In the genomic region with DNA sequence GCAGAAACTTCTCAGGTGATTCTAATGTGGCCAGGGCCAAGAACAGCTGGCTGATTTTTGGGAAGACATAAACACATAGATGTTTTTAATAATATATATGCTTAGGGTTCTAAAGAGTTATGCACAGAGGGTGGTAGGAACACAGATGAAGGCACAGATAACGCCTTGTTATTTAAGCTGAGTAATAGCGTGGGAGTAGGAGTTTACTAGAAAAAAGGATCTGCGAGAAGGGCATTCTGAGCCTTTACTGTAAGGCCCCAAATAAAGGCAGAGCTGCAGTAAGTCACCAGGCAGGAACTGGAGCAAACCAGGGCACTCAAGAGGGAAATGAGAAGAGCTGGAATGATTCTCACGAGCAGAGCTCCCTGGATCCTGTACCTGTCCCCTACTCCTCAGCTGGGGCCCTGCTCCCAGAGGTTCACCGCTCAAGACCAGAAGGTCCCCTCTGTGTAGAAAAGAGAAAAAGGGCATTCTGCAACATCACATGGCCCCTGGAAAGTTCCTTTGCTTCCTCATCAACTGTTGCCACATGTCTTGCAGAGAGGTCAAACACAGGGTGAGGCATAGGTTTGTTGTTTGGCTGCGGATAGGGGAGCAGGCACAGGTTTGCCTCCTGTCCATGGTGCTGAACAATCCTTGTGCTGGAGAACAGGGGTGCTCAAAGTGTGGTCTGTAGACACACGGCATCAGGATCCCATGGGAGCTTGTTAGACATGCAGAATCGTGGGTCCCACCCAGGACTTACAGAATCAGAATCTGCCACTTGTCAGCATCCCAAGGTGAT, we compare ENCODE assay signal across 16 cellular contexts.
DNase-seq lines count a peak whose midpoint lies in the region; ATAC-seq and TF ChIP-seq lines count a peak whose summit lies in the region.
"Had no signal": no experiment of that assay in that cellular context is flagged by ENCODE, and none has a peak within 500 bp of the region (broad histone marks: within the 10 kb centered on the region; RNA-seq: fewer than 3 reads in every experiment).

No MANE protein-coding gene starts in this region.

- H3K27ac Mint-ChIP-seq in neural progenitor cell: no peak overlapping the region
- H3K27ac Mint-ChIP-seq: activated T-helper 2 cell treated with anti-CD3 and anti-CD28 coated beads, Interferon-gamma antibody, Interleukin-2, Interleukin-4, amounts not matched to agents 10 μg/mL and 5 μg/mL and 100 μg/mL, durations not matched to agents 14 hours and 24 hours and 36 hours had no signal

- peaks cover 30% of the 10 kb centered on the region for H3K27me3 ChIP-seq in HCT116 (ENCODE audit: insufficient read depth, low read length)
- H3K27me3 ChIP-seq in PC-3 (ENCODE audit: low read length): peaks cover 52% of the 10 kb centered on the region
- no peaks in the 10 kb centered on the region for H3K27me3 ChIP-seq in neural progenitor cell
- H3K27me3 ChIP-seq in ovary: no peaks in the 10 kb centered on the region

- ATAC-seq in HCT116 (no peak), PC-3 (no peak), HG02884 (IDR thresholded peaks at IDR 0.05; ENCODE audit: unreplicated experiment) (no peak)
- ATAC-seq: activated CD4-positive, CD25-positive, alpha-beta regulatory T cell treated with anti-CD3 and anti-CD28 coated beads, Interleukin-2, amount 50 U/mL, for 24 hours; left cardiac atrium; stimulated activated naive CD8-positive, alpha-beta T cell treated with anti-CD3 and anti-CD28 coated beads, Interleukin-15, Interleukin-2, amounts not matched to agents 100 U/mL and 50 U/mL, for 24 hours had no signal

- no peaks in the 10 kb centered on the region for H3K9me3 Mint-ChIP-seq in neural progenitor cell
- H3K9me3 Mint-ChIP-seq: activated T-helper 2 cell treated with anti-CD3 and anti-CD28 coated beads, Interferon-gamma antibody, Interleukin-2, Interleukin-4, amounts not matched to agents 10 μg/mL and 5 μg/mL and 100 μg/mL, durations not matched to agents 14 hours and 24 hours and 36 hours had no signal

- no peaks in the 10 kb centered on the region for H3K9me2 ChIP-seq in HCT116 (ENCODE audit: insufficient read depth)
- no peaks in the 10 kb centered on the region for H3K9me2 ChIP-seq in PC-3 (replicated peaks; ENCODE audit: low read length)

- POLR2A ChIA-PET in HCT116 (lab: Charles Lee): no interaction called here
- POLR2A ChIA-PET in PC-3 (lab: Charles Lee; ENCODE audit: unreplicated experiment): no interaction called here

- intact Hi-C loops in HCT116 (cut with micrococcal nuclease): no loop called here
- intact Hi-C loops in PC-3 (cut with micrococcal nuclease): no loop called here
- intact Hi-C loops in ovary (cut with DNase I): no loop called here

- peaks cover 9% of the 10 kb centered on the region for H3K4me1 Mint-ChIP-seq in neural progenitor cell
- H3K4me1 Mint-ChIP-seq: central memory CD8-positive, alpha-beta T cell had no signal

- H4K20me1 ChIP-seq in HCT116 (ENCODE audit: insufficient read depth) (no peaks in the 10 kb centered on the region), PC-3 (ENCODE audit: low read length) (no peaks in the 10 kb centered on the region), neural progenitor cell (ENCODE audit: low read depth) (peaks cover 26% of the 10 kb centered on the region)

- BruUV-seq in HCT116 (replicated peaks; lab: Mats Ljungman, UMichigan): no TSS peak
- BruUV-seq in PC-3 (replicated peaks; lab: Mats Ljungman, UMichigan): no TSS peak

- TF ChIP-seq EP300 in ovary (IDR thresholded peaks at IDR 0.05): no peak

- TF ChIP-seq CTCF in HCT116 (IDR thresholded peaks at IDR 0.05 in 2 of 3, conservative IDR thresholded peaks at IDR 0.05 in 1 of 3; ENCODE audit: borderline replicate concordance in 1 of 3, insufficient read depth in 1 of 3, low read depth in 2 of 3, low read length in 2 of 3) (no peak), PC-3 (conservative IDR thresholded peaks at IDR 0.05; ENCODE audit: low read depth, low read length) (no peak), epithelial cell of esophagus (IDR thresholded peaks at IDR 0.05; ENCODE audit: insufficient read depth, low read depth, low read length, missing control alignments) (no peak), neural progenitor cell (IDR thresholded peaks at IDR 0.05) (no peak), ovary (IDR thresholded peaks at IDR 0.05) (no peak)

- no peak overlapping the region for H3K27ac ChIP-seq in HCT116 (ENCODE audit: low read depth, low read length)
- no peak overlapping the region for H3K27ac ChIP-seq in PC-3 (ENCODE audit: low read length)
- no peak overlapping the region for H3K27ac ChIP-seq in neural progenitor cell
- H3K27ac ChIP-seq in ovary: no peak overlapping the region

- H3K9ac ChIP-seq in HCT116 (ENCODE audit: low read length) (no peak overlapping the region), PC-3 (ENCODE audit: low read length) (no peak overlapping the region), neural progenitor cell (no peak overlapping the region)

- H3K27me3 Mint-ChIP-seq in neural progenitor cell (ENCODE audit: insufficient read depth, low read depth): peaks cover 4% of the 10 kb centered on the region

- TF ChIP-seq RAD21 in HCT116 (IDR thresholded peaks at IDR 0.05; ENCODE audit: low read depth): no peak

- WGBS in ovary, 3 donors: 69 to 75% (median 69%) methylated on average over 8 of the region's 8 CpGs

- DNase-seq in HCT116 (ENCODE audit: low read depth, low spot score) (no peak), PC-3 (peak; percentile 21), epithelial cell of esophagus (ENCODE audit: low read depth) (peak; percentile 52), neural progenitor cell (ENCODE audit: low spot score) (peak; percentile 76), ovary (no peak), NCI-H510A treated with DMSO at 0.1 percent for 48 hours (lab: John Stamatoyannopoulos, UW) (no peak), NCI-H2081 (lab: John Stamatoyannopoulos, UW) (no peak)
- DNase-seq: left cardiac atrium; NCI-H345; SHP77 treated with DMSO at 0.1 percent for 48 hours; stimulated activated CD4-positive, alpha-beta T cell treated with anti-CD3 and anti-CD28 coated beads, Interleukin-2, amount 100 ng/mL, for 24 hours; stimulated activated naive CD8-positive, alpha-beta T cell treated with anti-CD3 and anti-CD28 coated beads, Interleukin-15, Interleukin-2, amounts not matched to agents 100 U/mL and 50 U/mL, for 24 hours had no signal

- H2AFZ ChIP-seq in HCT116 (ENCODE audit: low read depth, low read length, poor library complexity, severe bottlenecking): no peak overlapping the region
- H2AFZ ChIP-seq in PC-3 (ENCODE audit: low read length): no peak overlapping the region
- H2AFZ ChIP-seq in neural progenitor cell (replicated peaks): no peak overlapping the region

- H3K4me1 ChIP-seq in HCT116 (ENCODE audit: control insufficient read depth in 1 of 2, insufficient read depth in 2 of 2, low read length in 2 of 2) (no peaks in the 10 kb centered on the region), PC-3 (ENCODE audit: insufficient read depth, low read length) (no peaks in the 10 kb centered on the region), neural progenitor cell (peaks cover 10% of the 10 kb centered on the region), ovary (ENCODE audit: insufficient read depth) (no peaks in the 10 kb centered on the region)

- TF ChIP-seq POLR2A in HCT116 (IDR thresholded peaks at IDR 0.05; ENCODE audit: borderline replicate concordance, extremely low read depth, insufficient read depth, insufficient read length): no peak
- TF ChIP-seq POLR2A in ovary (IDR thresholded peaks at IDR 0.05): no peak

- H3F3A ChIP-seq in PC-3 (ENCODE audit: low read length, unreplicated experiment) (no peaks in the 10 kb centered on the region), neural progenitor cell (ENCODE audit: low read depth) (no peaks in the 10 kb centered on the region)

- CTCF ChIA-PET in HCT116 (lab: Charles Lee) (no interaction called here), PC-3 (lab: Charles Lee) (no interaction called here)

- no peak overlapping the region for H3K4me3 Mint-ChIP-seq in neural progenitor cell
- H3K4me3 Mint-ChIP-seq: central memory CD8-positive, alpha-beta T cell had no signal

- no peaks in the 10 kb centered on the region for H3K36me3 Mint-ChIP-seq in neural progenitor cell

- RAD21 ChIA-PET in HCT116 (lab: Charles Lee; ENCODE audit: low non-redundant PET in 1 of 2, low total read pairs in 2 of 2, uncharacterized antibody in 2 of 2, unreplicated experiment in 2 of 2): no interaction called here

- no peaks in the 10 kb centered on the region for H3K36me3 ChIP-seq in HCT116 (ENCODE audit: control insufficient read depth in 1 of 2, insufficient read depth in 2 of 2, low read length in 2 of 2)
- no peaks in the 10 kb centered on the region for H3K36me3 ChIP-seq in PC-3 (ENCODE audit: low read depth, low read length)
- no peaks in the 10 kb centered on the region for H3K36me3 ChIP-seq in neural progenitor cell
- no peaks in the 10 kb centered on the region for H3K36me3 ChIP-seq in ovary

- H3K79me2 ChIP-seq in HCT116 (ENCODE audit: insufficient read depth, low read length) (no peaks in the 10 kb centered on the region), PC-3 (ENCODE audit: low read length) (no peaks in the 10 kb centered on the region), neural progenitor cell (ENCODE audit: low read depth) (no peaks in the 10 kb centered on the region)

- H3K4me2 ChIP-seq in HCT116 (ENCODE audit: low read length): no peak overlapping the region
- no peak overlapping the region for H3K4me2 ChIP-seq in PC-3 (ENCODE audit: low read length)
- no peak overlapping the region for H3K4me2 ChIP-seq in neural progenitor cell

- H3K9me3 ChIP-seq in HCT116 (ENCODE audit: control insufficient read depth in 1 of 2, insufficient read depth in 1 of 2, low read depth in 1 of 2, low read length in 2 of 2) (no peaks in the 10 kb centered on the region), PC-3 (ENCODE audit: low read length) (no peaks in the 10 kb centered on the region), neural progenitor cell (ENCODE audit: low read depth) (no peaks in the 10 kb centered on the region), ovary (no peaks in the 10 kb centered on the region)

- H3K4me3 ChIP-seq in HCT116 (replicated peaks in 1 of 2; ENCODE audit: low read depth in 1 of 2, low read length in 2 of 2) (no peak overlapping the region), PC-3 (ENCODE audit: low read length) (no peak overlapping the region), epithelial cell of esophagus (ENCODE audit: low read length) (no peak overlapping the region), neural progenitor cell (no peak overlapping the region), ovary (no peak overlapping the region)

TF ChIP-seq in HCT116, 20 proteins besides CTCF, POLR2A, EP300 and RAD21 (continues in another document):
- no peak for TF ChIP-seq ZFX (IDR thresholded peaks at IDR 0.05)
- no peak for TF ChIP-seq JUND (IDR thresholded peaks at IDR 0.05)

Comparison
In these comparisons a context has a peak if more than half of its experiments do, and no peak if none do; other contexts are left out.
1. DNase-seq: peak in PC-3 (single experiment), epithelial cell of esophagus (single experiment) and neural progenitor cell (single experiment); none in HCT116 (single experiment), ovary (0 of 5), NCI-H510A treated with DMSO at 0.1 percent for 48 hours (single experiment) and NCI-H2081 (0 of 2).